In genomic region chr9:76249309-76249708, GRCh38 we compare ENCODE assay signal across 8 cellular contexts.
"Had no signal": no experiment of that assay in that cellular context is flagged by ENCODE, and none has a peak within 500 bp of the region (broad histone marks: within the 10 kb centered on the region; RNA-seq: fewer than 3 reads in every experiment).

No MANE protein-coding gene starts in this region.

- H3K4me2 ChIP-seq: GM23338, KMS-11 had no signal

- FAIRE-seq: H1, H54, HTR-8/SVneo had no signal

- H3K4me3 ChIP-seq: GM23338 had no signal

- H2AFZ ChIP-seq: GM23338 had no signal

- ATAC-seq: GM23338 had no signal

- DNase-seq: H9, HCEC 1CT, KBM-7 had no signal

- H3K9ac ChIP-seq: KMS-11 had no signal

- H3K27ac ChIP-seq: KMS-11 had no signal
